ENCODE assay signal across 8 cellular contexts in genomic region chr14:60647081-60647836, GRCh38. TPM values are rescaled to one million over a fixed set of nuclear protein-coding genes. Genes with fewer than 3 reads are reported as not detected.
DNase-seq lines count a peak whose midpoint lies in the region; ATAC-seq and TF ChIP-seq lines count a peak whose summit lies in the region.

No MANE protein-coding gene starts in this region.

- no peak for ATAC-seq in GM18867 (IDR thresholded peaks at IDR 0.05; ENCODE audit: unreplicated experiment)
- no peak for ATAC-seq in HG02981 (IDR thresholded peaks at IDR 0.05; ENCODE audit: unreplicated experiment)

- H3K4me3 ChIP-seq in ACC112 (ENCODE audit: low read depth, low read length), result peak overlapping the region; percentile 80
- peak overlapping the region; percentile 78 for H3K4me3 ChIP-seq in GM23248
- peak overlapping the region; percentile 81 for H3K4me3 ChIP-seq in SJCRH30
- peak overlapping the region; percentile 81 for H3K4me3 ChIP-seq in fibroblast of the aortic adventitia (ENCODE audit: low read depth, low read length)
- H3K4me3 ChIP-seq in skin epidermis, result peak overlapping the region; percentile 9 to 47 (median 28)

- in situ Hi-C loops in GM23248 (cut with MboI), result no loop called here

- H3F3A ChIP-seq in GM23248 (ENCODE audit: insufficient read depth), result peaks cover 16% of the 10 kb centered on the region

- H3K79me2 ChIP-seq in ACC112 (ENCODE audit: control insufficient read depth, insufficient read depth, low read length, unreplicated experiment) (peaks cover 65% of the 10 kb centered on the region), GM23248 (ENCODE audit: insufficient read depth) (peaks cover 64% of the 10 kb centered on the region)

- no peaks in the 10 kb centered on the region for H3K9me3 ChIP-seq in GM23248 (ENCODE audit: low read depth)
- no peaks in the 10 kb centered on the region for H3K9me3 ChIP-seq in SJCRH30 (replicated peaks)

- H3K36me3 ChIP-seq in ACC112 (ENCODE audit: insufficient read depth, low read length), result peaks cover 10% of the 10 kb centered on the region; the same call in 1 of the 2 replicates
- H3K36me3 ChIP-seq in GM23248 (ENCODE audit: low read depth), result no peaks in the 10 kb centered on the region
- H3K36me3 ChIP-seq in SJCRH30, result peaks cover 53% of the 10 kb centered on the region

- H2AFZ ChIP-seq in ACC112 (ENCODE audit: low read length, unreplicated experiment) (peak overlapping the region; percentile 39), GM23248 (peak overlapping the region; percentile 80)

- DNase-seq in GM23248 (peak; percentile 91), SJCRH30 (peak; percentile 61 to 74), fibroblast of the aortic adventitia (ENCODE audit: low read depth) (peak; percentile 54), hippocampal formation (lab: John Stamatoyannopoulos, UW) (no peak)

- H3K4me1 ChIP-seq in ACC112 (ENCODE audit: control insufficient read depth, insufficient read depth, low read length, unreplicated experiment), result peaks cover 15% of the 10 kb centered on the region
- H3K4me1 ChIP-seq in GM23248 (ENCODE audit: insufficient read depth), result peaks cover 30% of the 10 kb centered on the region
- peaks cover 10% of the 10 kb centered on the region for H3K4me1 ChIP-seq in SJCRH30

- H3K9ac ChIP-seq in GM23248, result peak overlapping the region; percentile 88

- no peaks in the 10 kb centered on the region for H3K9me2 ChIP-seq in GM23248 (ENCODE audit: insufficient read depth)

- peak overlapping the region; percentile 88 for H3K4me2 ChIP-seq in GM23248 (ENCODE audit: unreplicated experiment)

- H3K27ac ChIP-seq in ACC112 (ENCODE audit: low read depth, low read length) (peak overlapping the region; percentile 66), GM23248 (peak overlapping the region; percentile 87), SJCRH30 (peak overlapping the region; percentile 69), skin epidermis (peak overlapping the region in 7 of 21 experiments; percentile 2 to 68 (median 44))

- H4K20me1 ChIP-seq in GM23248 (ENCODE audit: insufficient read depth), result no peaks in the 10 kb centered on the region

- no peak for TF ChIP-seq CTCF in fibroblast of the aortic adventitia (IDR thresholded peaks at IDR 0.05; ENCODE audit: insufficient read depth, low read length)

- H3K27me3 ChIP-seq in ACC112 (ENCODE audit: insufficient read depth, low read length) (no peaks in the 10 kb centered on the region), GM23248 (replicated peaks; ENCODE audit: insufficient read depth) (peaks cover 17% of the 10 kb centered on the region), SJCRH30 (no peaks in the 10 kb centered on the region)

- WGBS in GM23248 (ENCODE audit: low coverage in 1 of 2, low lambda C conversion rate in 2 of 2, missing lambda C conversion rate in 2 of 2), 2 experiments, result 6 to 7% methylated on average over 43 of the region's 43 CpGs

RNA-seq across cellular contexts. Expression of gene SIX1, which starts 2.0 kb away (rescaled TPM):
- 7.8 and 11.7 TPM in 2 replicates for total RNA-seq in GM23248 (2014; rRNA removed; shearing (Covaris generic))
- polyA plus RNA-seq in GM23248 (2016; fragmentation: Nextera tagmentation; extraction: Ambion mirVana), result 11.4 and 12.6 TPM in 2 replicates
- 63.4 and 65.0 TPM in 2 replicates for total RNA-seq in SJCRH30 (2014; rRNA removed; shearing (Covaris generic))
- total RNA-seq in fibroblast of the aortic adventitia (ENCODE audit: low replicate concordance), result 4.6 and 9.6 TPM in 2 replicates

Comparison
In these comparisons a context has a peak if more than half of its experiments do, and no peak if none do; other contexts are left out.
1. H3K4me3 ChIP-seq: peak in every context shown above with its lines; median percentile 81 in SJCRH30; 81 in fibroblast of the aortic adventitia; 80 in ACC112; 78 in GM23248; 28 in skin epidermis.
2. DNase-seq: peak in GM23248 (single experiment), SJCRH30 (2 of 2) and fibroblast of the aortic adventitia (single experiment); none in hippocampal formation (0 of 2).